ENCODE assay signal across 27 cellular contexts in the genomic region with DNA sequence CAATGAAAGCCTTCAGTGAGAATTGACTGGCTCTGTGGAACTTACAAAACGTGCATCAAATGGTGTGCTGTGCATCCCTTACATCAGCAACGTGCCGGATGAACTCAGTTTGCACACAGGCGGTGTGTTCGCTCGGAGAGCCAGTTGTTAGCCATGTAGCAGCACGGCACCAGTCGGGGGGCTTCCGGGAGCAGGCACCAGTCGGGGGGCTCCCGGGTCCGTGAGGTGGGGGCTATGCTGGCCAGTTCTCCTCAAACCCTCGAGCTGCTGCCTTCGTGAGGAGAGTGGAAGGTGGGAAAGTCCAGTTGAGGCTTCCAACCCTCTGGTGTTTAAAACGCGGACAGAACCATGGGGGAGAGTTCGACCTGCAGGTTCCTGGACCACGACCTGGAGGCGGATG. TPM values are rescaled to one million over a fixed set of nuclear protein-coding genes. Genes with fewer than 3 reads are reported as not detected.
A peak's percentile ranks its signal among the peaks of the same experiment; 100 is the strongest.
DNase-seq lines count a peak whose midpoint lies in the region; ATAC-seq and TF ChIP-seq lines count a peak whose summit lies in the region.
"Had no signal": no experiment of that assay in that cellular context is flagged by ENCODE, and none has a peak within 500 bp of the region (broad histone marks: within the 10 kb centered on the region; RNA-seq: fewer than 3 reads in every experiment).

No MANE protein-coding gene starts in this region.

- no peaks in the 10 kb centered on the region for H3K4me1 ChIP-seq in right cardiac atrium (ENCODE audit: control insufficient read depth, insufficient read depth, low read length)
- no peaks in the 10 kb centered on the region for H3K4me1 ChIP-seq in heart right ventricle
- H3K4me1 ChIP-seq in trophoblast cell (ENCODE audit: control insufficient read depth in 1 of 2, insufficient read depth in 2 of 2, low read length in 2 of 2): no peaks in the 10 kb centered on the region
- no peaks in the 10 kb centered on the region for H3K4me1 ChIP-seq in CD4-positive, alpha-beta memory T cell (ENCODE audit: insufficient read depth, low read length)
- H3K4me1 ChIP-seq: A549 had no signal

- CTCF ChIA-PET in CD4-positive, alpha-beta memory T cell (lab: Charles Lee; ENCODE audit: partially characterized antibody): no interaction called here

- H3K4ac ChIP-seq in trophoblast cell (ENCODE audit: low read depth, low read length): no peak overlapping the region

- no peaks in the 10 kb centered on the region for H3K4me1 Mint-ChIP-seq in glutamatergic neuron (ENCODE audit: low read depth, unreplicated experiment)
- H3K4me1 Mint-ChIP-seq in CD4-positive, alpha-beta memory T cell: no peaks in the 10 kb centered on the region
- H3K4me1 Mint-ChIP-seq: B cell; CD8-positive, alpha-beta memory T cell had no signal

- H3K9ac ChIP-seq in trophoblast cell (ENCODE audit: low read length): no peak overlapping the region
- H3K9ac ChIP-seq: BLaER1 treated with 17β-estradiol and CSF1 and Interleukin-3, amounts not matched to agents 10 nM and 100 nM had no signal

- no peak overlapping the region for H3K4me2 ChIP-seq in trophoblast cell (ENCODE audit: low read length)
- H3K4me2 ChIP-seq: A549; BLaER1 treated with 17β-estradiol and CSF1 and Interleukin-3, amounts not matched to agents 10 nM and 100 nM had no signal

- H3K4me3 ChIP-seq in right cardiac atrium (ENCODE audit: low read length): no peak overlapping the region
- no peak overlapping the region for H3K4me3 ChIP-seq in heart right ventricle
- peak overlapping the region; percentile 9 for H3K4me3 ChIP-seq in trophoblast cell (ENCODE audit: low read depth, low read length)
- no peak overlapping the region for H3K4me3 ChIP-seq in CD4-positive, alpha-beta memory T cell (ENCODE audit: low read length in 2 of 2)
- H3K4me3 ChIP-seq: A549; BLaER1 treated with 17β-estradiol and CSF1 and Interleukin-3, amounts not matched to agents 10 nM and 100 nM; GM12878 had no signal

- 88% methylated on average over 19 of the region's 19 CpGs for WGBS in right cardiac atrium
- 89% methylated on average over 19 of the region's 19 CpGs for WGBS in heart right ventricle, 2 donors
- no CpG with 5 or more reads among the region's 19 CpGs for WGBS in trophoblast cell (ENCODE audit: extremely low coverage, insufficient coverage, insufficient read length)

- H2AFZ ChIP-seq in trophoblast cell (ENCODE audit: insufficient read depth, low read length, poor library complexity): no peak overlapping the region

- no peaks in the 10 kb centered on the region for H3K27me3 ChIP-seq in right cardiac atrium (ENCODE audit: control insufficient read depth, insufficient read depth)
- peaks cover 0 to 43% (median 11%) of the 10 kb centered on the region in 7 donors for H3K27me3 ChIP-seq in heart right ventricle
- H3K27me3 ChIP-seq in trophoblast cell (ENCODE audit: insufficient read depth, low read length): no peaks in the 10 kb centered on the region
- H3K27me3 ChIP-seq in CD4-positive, alpha-beta memory T cell (ENCODE audit: insufficient read depth, low read length): no peaks in the 10 kb centered on the region
- H3K27me3 ChIP-seq: BLaER1 treated with 17β-estradiol and CSF1 and Interleukin-3, amounts not matched to agents 10 nM and 100 nM had no signal

- no peak overlapping the region for H3K23ac ChIP-seq in trophoblast cell (ENCODE audit: low read length)

- no peak overlapping the region for H3K14ac ChIP-seq in trophoblast cell (ENCODE audit: low read length)

- no peak overlapping the region for H2BK120ac ChIP-seq in trophoblast cell (ENCODE audit: insufficient read depth, low read length, poor library complexity)

- intact Hi-C loops in right cardiac atrium (cut with DNase I): no loop called here
- intact Hi-C loops in heart right ventricle (cut with DNase I): no loop called here
- intact Hi-C loops in CD4-positive, alpha-beta memory T cell (cut with micrococcal nuclease): no loop called here

- no peaks in the 10 kb centered on the region for H3K79me1 ChIP-seq in trophoblast cell (ENCODE audit: low read length)

- no peak overlapping the region for H3K18ac ChIP-seq in trophoblast cell (ENCODE audit: low read length)

- H2AK5ac ChIP-seq in trophoblast cell (ENCODE audit: low read length): no peak overlapping the region

- POLR2A ChIA-PET in CD4-positive, alpha-beta memory T cell (lab: Charles Lee; ENCODE audit: partially characterized antibody): no interaction called here

- no peak overlapping the region for H2BK5ac ChIP-seq in trophoblast cell (ENCODE audit: low read depth, low read length, poor library complexity)

- H3K27ac ChIP-seq in right cardiac atrium (ENCODE audit: low read length) (no peak overlapping the region), heart right ventricle (no peak overlapping the region), trophoblast cell (ENCODE audit: low read depth, low read length) (no peak overlapping the region)
- no peak overlapping the region for H3K27ac ChIP-seq in CD4-positive, alpha-beta memory T cell (ENCODE audit: low read depth, low read length)
- H3K27ac ChIP-seq: 22Rv1; A549; BLaER1 treated with 17β-estradiol and CSF1 and Interleukin-3, amounts not matched to agents 10 nM and 100 nM; C4-2B had no signal

- H4K8ac ChIP-seq in trophoblast cell (ENCODE audit: low read depth, low read length): no peak overlapping the region

- peaks cover 15% of the 10 kb centered on the region for H3K36me3 Mint-ChIP-seq in glutamatergic neuron (ENCODE audit: unreplicated experiment)
- H3K36me3 Mint-ChIP-seq in CD4-positive, alpha-beta memory T cell: no peaks in the 10 kb centered on the region
- H3K36me3 Mint-ChIP-seq: CD8-positive, alpha-beta memory T cell had no signal

- TF ChIP-seq CTCF in heart right ventricle (IDR thresholded peaks at IDR 0.05) (no peak), glutamatergic neuron (IDR thresholded peaks at IDR 0.05; ENCODE audit: partially characterized antibody, unreplicated experiment) (no peak)

- H3K27me3 Mint-ChIP-seq in glutamatergic neuron (ENCODE audit: unreplicated experiment): peaks cover 1% of the 10 kb centered on the region
- peaks cover 0 to 2% of the 10 kb centered on the region in 2 donors for H3K27me3 Mint-ChIP-seq in CD4-positive, alpha-beta memory T cell
- H3K27me3 Mint-ChIP-seq: B cell; CD4-positive, alpha-beta T cell; CD8-positive, alpha-beta memory T cell had no signal

- peak in 2 of 3 donors; percentile 1 to 14 for DNase-seq in right cardiac atrium
- no peak for DNase-seq in heart right ventricle
- peak; percentile 11 for DNase-seq in glutamatergic neuron
- no peak for DNase-seq in trophoblast cell
- no peak for DNase-seq in CD4-positive, alpha-beta memory T cell
- DNase-seq: AML-193; CD4-positive, alpha-beta T cell; COR-L47; DMS 273 treated with DMSO at 0.1 percent for 48 hours; DMS153; DMS53; DMS79; DND-41; EL; GDM1 had no signal

- H2BK12ac ChIP-seq in trophoblast cell (ENCODE audit: low read length): no peak overlapping the region

- H4K12ac ChIP-seq in trophoblast cell (ENCODE audit: low read depth, low read length): no peak overlapping the region

- no peaks in the 10 kb centered on the region for H3K79me2 ChIP-seq in trophoblast cell (ENCODE audit: control insufficient read depth, insufficient read depth, low read length, poor library complexity)

- H3K9me3 ChIP-seq in right cardiac atrium (ENCODE audit: control insufficient read depth, low read length) (no peaks in the 10 kb centered on the region), heart right ventricle (peaks cover 0 to 37% (median 3%) of the 10 kb centered on the region in 11 donors), trophoblast cell (ENCODE audit: insufficient read depth, low read depth, low read length) (peaks cover 8% of the 10 kb centered on the region)
- no peaks in the 10 kb centered on the region for H3K9me3 ChIP-seq in CD4-positive, alpha-beta memory T cell (ENCODE audit: control insufficient read depth in 1 of 2, low read length in 2 of 2)

- H3K4me3 Mint-ChIP-seq in glutamatergic neuron (ENCODE audit: unreplicated experiment): no peak overlapping the region
- no peak overlapping the region for H3K4me3 Mint-ChIP-seq in CD4-positive, alpha-beta memory T cell
- H3K4me3 Mint-ChIP-seq: B cell; CD4-positive, alpha-beta T cell; CD8-positive, alpha-beta memory T cell had no signal

- ATAC-seq in right cardiac atrium (no peak), heart right ventricle (no peak), GM18867 (IDR thresholded peaks at IDR 0.05; ENCODE audit: unreplicated experiment) (no peak)
- ATAC-seq: A549, GM12878 had no signal

- peaks cover 16% of the 10 kb centered on the region for H3K9me3 Mint-ChIP-seq in glutamatergic neuron (ENCODE audit: unreplicated experiment)
- peaks cover 0 to 16% (median 9%) of the 10 kb centered on the region in 8 donors for H3K9me3 Mint-ChIP-seq in CD4-positive, alpha-beta memory T cell
- H3K9me3 Mint-ChIP-seq: CD4-positive, alpha-beta T cell had no signal

- no peak overlapping the region for H4K91ac ChIP-seq in trophoblast cell (ENCODE audit: low read depth, low read length)

- no peak overlapping the region for H3K27ac Mint-ChIP-seq in glutamatergic neuron (ENCODE audit: unreplicated experiment)
- no peak overlapping the region for H3K27ac Mint-ChIP-seq in CD4-positive, alpha-beta memory T cell
- H3K27ac Mint-ChIP-seq: B cell; CD4-positive, alpha-beta T cell had no signal

- H3K36me3 ChIP-seq in heart right ventricle (no peaks in the 10 kb centered on the region), trophoblast cell (ENCODE audit: control insufficient read depth in 1 of 2, insufficient read depth in 2 of 2, low read length in 2 of 2) (no peaks in the 10 kb centered on the region)
- no peaks in the 10 kb centered on the region for H3K36me3 ChIP-seq in CD4-positive, alpha-beta memory T cell (ENCODE audit: insufficient read depth, low read length)

RNA-seq across cellular contexts. Expression of a gene that starts 34.9 kb away (rescaled TPM):
- total RNA-seq in right cardiac atrium (not detected), heart right ventricle (not detected), glutamatergic neuron (ENCODE audit: unreplicated experiment) (0.61 TPM)
- polyA plus RNA-seq in right cardiac atrium (not detected), heart right ventricle (not detected)
- 0.25 and 0.31 TPM in 2 replicates for polyA plus RNA-seq in trophoblast cell (2013)
- not detected for total RNA-seq in CD4-positive, alpha-beta memory T cell
- polyA plus RNA-seq in CD4-positive, alpha-beta memory T cell: not detected
- total RNA-seq: A172; CD4-positive, alpha-beta T cell; CD8-positive, alpha-beta memory T cell; Daoy; G401; GM12878 had no signal
- polyA plus RNA-seq: A549; BJ; CD8-positive, alpha-beta memory T cell; GM12878 had no signal

RNA-seq across cellular contexts. Expression of a gene that starts 35.1 kb away (rescaled TPM):
- total RNA-seq in right cardiac atrium: 1 to 10 TPM in 2 of 4 donors, under 1 TPM in 2; 0.41 to 1.4 (median 0.91) TPM
- 0.23 TPM for polyA plus RNA-seq in right cardiac atrium
- total RNA-seq in heart right ventricle: under 1 TPM in 8 of 10 donors, not detected in 2; 0.04 to 0.88 (median 0.20) TPM
- polyA plus RNA-seq in heart right ventricle: under 1 TPM in 1 of 2 donors, not detected in 1; 0.07 TPM
- 7.4 TPM for total RNA-seq in glutamatergic neuron (ENCODE audit: unreplicated experiment)
- polyA plus RNA-seq in trophoblast cell (2013): 0.71 and 0.75 TPM in 2 replicates
- 1 to 10 TPM in 1 of 2 experiments, under 1 TPM in 1; 0.87 to 1.4 TPM for total RNA-seq in CD4-positive, alpha-beta memory T cell
- polyA plus RNA-seq in CD4-positive, alpha-beta memory T cell: under 1 TPM in 1 of 2 donors, not detected in 1; 0.09 TPM
- total RNA-seq: CD4-positive, alpha-beta T cell; CD8-positive, alpha-beta memory T cell; Daoy had no signal

RNA-seq across cellular contexts. Expression of a gene that starts 42.6 kb away (rescaled TPM):
- total RNA-seq in right cardiac atrium (under 1 TPM; 0.45 to 0.89 (median 0.68) TPM), heart right ventricle (1 to 10 TPM in 1 of 10 donors, under 1 TPM in 8, not detected in 1; 0.19 to 1.5 (median 0.42) TPM), glutamatergic neuron (ENCODE audit: unreplicated experiment) (1.6 TPM)
- polyA plus RNA-seq in right cardiac atrium (0.48 TPM), heart right ventricle (1 to 10 TPM in 1 of 2 donors, under 1 TPM in 1; 0.83 to 1.3 TPM)
- polyA plus RNA-seq in trophoblast cell (2013): 0.14 and 0.19 TPM in 2 replicates
- not detected for total RNA-seq in CD4-positive, alpha-beta memory T cell
- not detected for polyA plus RNA-seq in CD4-positive, alpha-beta memory T cell
- total RNA-seq: A172; B cell; CD8-positive, alpha-beta memory T cell; Daoy; G401; GM12878 had no signal
- polyA plus RNA-seq: A549; BJ; CD8-positive, alpha-beta memory T cell had no signal

Comparison
In these comparisons a context has a peak if more than half of its experiments do, and no peak if none do; other contexts are left out.
1. DNase-seq: peak in right cardiac atrium (2 of 3) and glutamatergic neuron (single experiment); none in heart right ventricle (0 of 2), trophoblast cell (0 of 2) and CD4-positive, alpha-beta memory T cell (0 of 5).